1 cellular context compared by ENCODE assay signal in the genomic region with DNA sequence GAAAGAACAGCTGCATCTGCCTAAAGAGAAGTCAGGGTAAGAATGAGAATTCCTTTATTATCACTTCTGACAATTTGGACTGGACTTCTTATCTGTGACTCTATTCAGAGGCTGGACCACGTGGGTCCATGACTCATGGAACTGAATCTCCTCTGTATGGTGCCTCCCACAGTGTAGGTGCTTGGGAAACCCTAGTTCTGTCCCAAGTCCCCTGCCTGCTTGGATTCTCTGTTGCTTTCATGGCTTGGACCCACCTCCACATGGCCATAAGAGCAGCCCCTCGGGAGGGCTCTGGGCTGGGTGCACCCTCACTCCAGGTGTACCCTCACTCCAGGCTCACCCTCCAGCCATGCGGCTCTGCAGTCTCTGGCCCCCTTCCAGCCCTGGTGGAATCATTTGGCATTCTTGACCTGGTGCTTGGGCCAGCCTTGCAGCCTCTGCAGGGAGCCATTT.
A peak's percentile ranks its signal among the peaks of the same experiment; 100 is the strongest.
TF ChIP-seq lines count a peak whose summit lies in the region.

No MANE protein-coding gene starts in this region.

TF ChIP-seq in K562, 482 proteins besides CTCF, POLR2A, EP300 and RAD21 (continued from another document and continues in another):
- TF ChIP-seq, protein P1, sequence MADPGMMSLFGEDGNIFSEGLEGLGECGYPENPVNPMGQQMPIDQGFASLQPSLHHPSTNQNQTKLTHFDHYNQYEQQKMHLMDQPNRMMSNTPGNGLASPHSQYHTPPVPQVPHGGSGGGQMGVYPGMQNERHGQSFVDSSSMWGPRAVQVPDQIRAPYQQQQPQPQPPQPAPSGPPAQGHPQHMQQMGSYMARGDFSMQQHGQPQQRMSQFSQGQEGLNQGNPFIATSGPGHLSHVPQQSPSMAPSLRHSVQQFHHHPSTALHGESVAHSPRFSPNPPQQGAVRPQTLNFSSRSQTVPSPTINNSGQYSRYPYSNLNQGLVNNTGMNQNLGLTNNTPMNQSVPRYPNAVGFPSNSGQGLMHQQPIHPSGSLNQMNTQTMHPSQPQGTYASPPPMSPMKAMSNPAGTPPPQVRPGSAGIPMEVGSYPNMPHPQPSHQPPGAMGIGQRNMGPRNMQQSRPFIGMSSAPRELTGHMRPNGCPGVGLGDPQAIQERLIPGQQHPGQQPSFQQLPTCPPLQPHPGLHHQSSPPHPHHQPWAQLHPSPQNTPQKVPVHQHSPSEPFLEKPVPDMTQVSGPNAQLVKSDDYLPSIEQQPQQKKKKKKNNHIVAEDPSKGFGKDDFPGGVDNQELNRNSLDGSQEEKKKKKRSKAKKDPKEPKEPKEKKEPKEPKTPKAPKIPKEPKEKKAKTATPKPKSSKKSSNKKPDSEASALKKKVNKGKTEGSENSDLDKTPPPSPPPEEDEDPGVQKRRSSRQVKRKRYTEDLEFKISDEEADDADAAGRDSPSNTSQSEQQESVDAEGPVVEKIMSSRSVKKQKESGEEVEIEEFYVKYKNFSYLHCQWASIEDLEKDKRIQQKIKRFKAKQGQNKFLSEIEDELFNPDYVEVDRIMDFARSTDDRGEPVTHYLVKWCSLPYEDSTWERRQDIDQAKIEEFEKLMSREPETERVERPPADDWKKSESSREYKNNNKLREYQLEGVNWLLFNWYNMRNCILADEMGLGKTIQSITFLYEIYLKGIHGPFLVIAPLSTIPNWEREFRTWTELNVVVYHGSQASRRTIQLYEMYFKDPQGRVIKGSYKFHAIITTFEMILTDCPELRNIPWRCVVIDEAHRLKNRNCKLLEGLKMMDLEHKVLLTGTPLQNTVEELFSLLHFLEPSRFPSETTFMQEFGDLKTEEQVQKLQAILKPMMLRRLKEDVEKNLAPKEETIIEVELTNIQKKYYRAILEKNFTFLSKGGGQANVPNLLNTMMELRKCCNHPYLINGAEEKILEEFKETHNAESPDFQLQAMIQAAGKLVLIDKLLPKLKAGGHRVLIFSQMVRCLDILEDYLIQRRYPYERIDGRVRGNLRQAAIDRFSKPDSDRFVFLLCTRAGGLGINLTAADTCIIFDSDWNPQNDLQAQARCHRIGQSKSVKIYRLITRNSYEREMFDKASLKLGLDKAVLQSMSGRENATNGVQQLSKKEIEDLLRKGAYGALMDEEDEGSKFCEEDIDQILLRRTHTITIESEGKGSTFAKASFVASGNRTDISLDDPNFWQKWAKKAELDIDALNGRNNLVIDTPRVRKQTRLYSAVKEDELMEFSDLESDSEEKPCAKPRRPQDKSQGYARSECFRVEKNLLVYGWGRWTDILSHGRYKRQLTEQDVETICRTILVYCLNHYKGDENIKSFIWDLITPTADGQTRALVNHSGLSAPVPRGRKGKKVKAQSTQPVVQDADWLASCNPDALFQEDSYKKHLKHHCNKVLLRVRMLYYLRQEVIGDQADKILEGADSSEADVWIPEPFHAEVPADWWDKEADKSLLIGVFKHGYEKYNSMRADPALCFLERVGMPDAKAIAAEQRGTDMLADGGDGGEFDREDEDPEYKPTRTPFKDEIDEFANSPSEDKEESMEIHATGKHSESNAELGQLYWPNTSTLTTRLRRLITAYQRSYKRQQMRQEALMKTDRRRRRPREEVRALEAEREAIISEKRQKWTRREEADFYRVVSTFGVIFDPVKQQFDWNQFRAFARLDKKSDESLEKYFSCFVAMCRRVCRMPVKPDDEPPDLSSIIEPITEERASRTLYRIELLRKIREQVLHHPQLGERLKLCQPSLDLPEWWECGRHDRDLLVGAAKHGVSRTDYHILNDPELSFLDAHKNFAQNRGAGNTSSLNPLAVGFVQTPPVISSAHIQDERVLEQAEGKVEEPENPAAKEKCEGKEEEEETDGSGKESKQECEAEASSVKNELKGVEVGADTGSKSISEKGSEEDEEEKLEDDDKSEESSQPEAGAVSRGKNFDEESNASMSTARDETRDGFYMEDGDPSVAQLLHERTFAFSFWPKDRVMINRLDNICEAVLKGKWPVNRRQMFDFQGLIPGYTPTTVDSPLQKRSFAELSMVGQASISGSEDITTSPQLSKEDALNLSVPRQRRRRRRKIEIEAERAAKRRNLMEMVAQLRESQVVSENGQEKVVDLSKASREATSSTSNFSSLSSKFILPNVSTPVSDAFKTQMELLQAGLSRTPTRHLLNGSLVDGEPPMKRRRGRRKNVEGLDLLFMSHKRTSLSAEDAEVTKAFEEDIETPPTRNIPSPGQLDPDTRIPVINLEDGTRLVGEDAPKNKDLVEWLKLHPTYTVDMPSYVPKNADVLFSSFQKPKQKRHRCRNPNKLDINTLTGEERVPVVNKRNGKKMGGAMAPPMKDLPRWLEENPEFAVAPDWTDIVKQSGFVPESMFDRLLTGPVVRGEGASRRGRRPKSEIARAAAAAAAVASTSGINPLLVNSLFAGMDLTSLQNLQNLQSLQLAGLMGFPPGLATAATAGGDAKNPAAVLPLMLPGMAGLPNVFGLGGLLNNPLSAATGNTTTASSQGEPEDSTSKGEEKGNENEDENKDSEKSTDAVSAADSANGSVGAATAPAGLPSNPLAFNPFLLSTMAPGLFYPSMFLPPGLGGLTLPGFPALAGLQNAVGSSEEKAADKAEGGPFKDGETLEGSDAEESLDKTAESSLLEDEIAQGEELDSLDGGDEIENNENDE (IDR thresholded peaks at IDR 0.05; ENCODE audit: low read depth, low read length): no peak
- TF ChIP-seq SAFB2 (IDR thresholded peaks at IDR 0.05; ENCODE audit: borderline replicate concordance, low read depth, low read length, severe bottlenecking) (no peak), ZNF785 (CRISPR knock-in tag; IDR thresholded peaks at IDR 0.05) (no peak), ZNF644 (tag; IDR thresholded peaks at IDR 0.05; ENCODE audit: low read depth) (no peak), PBX2 (CRISPR knock-in tag; IDR thresholded peaks at IDR 0.05; ENCODE audit: low read depth) (no peak), PBX2 (tag; conservative IDR thresholded peaks at IDR 0.05; ENCODE audit: low read depth) (no peak), E4F1 (CRISPR knock-in tag; IDR thresholded peaks at IDR 0.05; ENCODE audit: borderline replicate concordance) (no peak), HMGXB4 (CRISPR knock-in tag; IDR thresholded peaks at IDR 0.05) (no peak), CEBPB (tag; IDR thresholded peaks at IDR 0.05) (no peak; the same call in 1 of the 2 replicates), KAT2B (IDR thresholded peaks at IDR 0.05; ENCODE audit: low read depth, low read length) (no peak), MTA2 (IDR thresholded peaks at IDR 0.05; ENCODE audit: low read depth) (peak; percentile 23; the same call in 1 of the 2 replicates), ZBTB7A (IDR thresholded peaks at IDR 0.05; ENCODE audit: borderline replicate concordance, control insufficient read depth, low read depth, low read length) (peak; percentile 25; the same call in 1 of the 2 replicates), C11orf30 (IDR thresholded peaks at IDR 0.05; ENCODE audit: low read depth) (peak; percentile 26; the same call in 1 of the 2 replicates), ESRRA (IDR thresholded peaks at IDR 0.05; ENCODE audit: borderline replicate concordance, low read depth) (no peak), FOXO4 (CRISPR knock-in tag; IDR thresholded peaks at IDR 0.05) (no peak), ZNF655 (CRISPR knock-in tag; IDR thresholded peaks at IDR 0.05) (no peak), TCF7L2 (IDR thresholded peaks at IDR 0.05; ENCODE audit: low read depth, low read length) (no peak), POLR2G (IDR thresholded peaks at IDR 0.05; ENCODE audit: low read depth, low read length) (0 out of 2 replicates have a peak, but pooled peaks have one; percentile 6), MTF1 (CRISPR knock-in tag; IDR thresholded peaks at IDR 0.05; ENCODE audit: borderline replicate concordance) (no peak)
- TF ChIP-seq, protein P2, sequence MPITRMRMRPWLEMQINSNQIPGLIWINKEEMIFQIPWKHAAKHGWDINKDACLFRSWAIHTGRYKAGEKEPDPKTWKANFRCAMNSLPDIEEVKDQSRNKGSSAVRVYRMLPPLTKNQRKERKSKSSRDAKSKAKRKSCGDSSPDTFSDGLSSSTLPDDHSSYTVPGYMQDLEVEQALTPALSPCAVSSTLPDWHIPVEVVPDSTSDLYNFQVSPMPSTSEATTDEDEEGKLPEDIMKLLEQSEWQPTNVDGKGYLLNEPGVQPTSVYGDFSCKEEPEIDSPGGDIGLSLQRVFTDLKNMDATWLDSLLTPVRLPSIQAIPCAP (CRISPR knock-in tag; IDR thresholded peaks at IDR 0.05; ENCODE audit: borderline replicate concordance): no peak
- TF ChIP-seq, protein P3, sequence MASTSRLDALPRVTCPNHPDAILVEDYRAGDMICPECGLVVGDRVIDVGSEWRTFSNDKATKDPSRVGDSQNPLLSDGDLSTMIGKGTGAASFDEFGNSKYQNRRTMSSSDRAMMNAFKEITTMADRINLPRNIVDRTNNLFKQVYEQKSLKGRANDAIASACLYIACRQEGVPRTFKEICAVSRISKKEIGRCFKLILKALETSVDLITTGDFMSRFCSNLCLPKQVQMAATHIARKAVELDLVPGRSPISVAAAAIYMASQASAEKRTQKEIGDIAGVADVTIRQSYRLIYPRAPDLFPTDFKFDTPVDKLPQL (IDR thresholded peaks at IDR 0.05; ENCODE audit: extremely low read depth, insufficient read length): no peak
- TF ChIP-seq, protein P4, sequence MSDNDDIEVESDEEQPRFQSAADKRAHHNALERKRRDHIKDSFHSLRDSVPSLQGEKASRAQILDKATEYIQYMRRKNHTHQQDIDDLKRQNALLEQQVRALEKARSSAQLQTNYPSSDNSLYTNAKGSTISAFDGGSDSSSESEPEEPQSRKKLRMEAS (CRISPR knock-in tag; IDR thresholded peaks at IDR 0.05): peak; percentile 71
- TF ChIP-seq, protein P5, sequence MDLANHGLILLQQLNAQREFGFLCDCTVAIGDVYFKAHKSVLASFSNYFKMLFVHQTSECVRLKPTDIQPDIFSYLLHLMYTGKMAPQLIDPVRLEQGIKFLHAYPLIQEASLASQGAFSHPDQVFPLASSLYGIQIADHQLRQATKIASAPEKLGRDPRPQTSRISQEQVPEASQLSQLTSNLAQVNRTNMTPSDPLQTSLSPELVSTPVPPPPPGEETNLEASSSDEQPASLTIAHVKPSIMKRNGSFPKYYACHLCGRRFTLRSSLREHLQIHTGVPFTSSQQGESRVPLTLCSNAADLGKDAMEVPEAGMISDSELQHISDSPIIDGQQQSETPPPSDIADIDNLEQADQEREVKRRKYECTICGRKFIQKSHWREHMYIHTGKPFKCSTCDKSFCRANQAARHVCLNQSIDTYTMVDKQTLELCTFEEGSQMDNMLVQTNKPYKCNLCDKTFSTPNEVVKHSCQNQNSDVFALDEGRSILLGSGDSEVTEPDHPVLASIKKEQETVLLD (IDR thresholded peaks at IDR 0.05): no peak
